In the genomic region with DNA sequence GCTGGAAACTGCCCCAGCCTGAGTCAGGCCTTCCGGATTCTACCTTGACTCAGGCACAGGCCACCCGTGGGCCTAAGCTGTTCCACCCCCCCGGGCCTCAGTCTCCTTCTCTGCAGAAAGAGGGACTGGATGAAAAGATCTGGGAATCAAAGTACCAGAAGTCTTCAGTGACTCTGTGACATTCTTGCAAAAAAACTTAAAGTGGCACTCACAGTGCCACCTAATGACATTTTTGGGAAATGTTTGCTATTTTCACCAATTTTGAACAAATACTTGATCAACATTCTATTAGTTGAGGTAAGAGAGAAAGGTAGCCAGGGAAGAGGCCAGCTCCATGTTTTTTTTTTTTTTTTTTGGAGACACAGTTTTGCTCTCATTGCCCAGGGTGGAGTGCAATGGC, we compare ENCODE assay signal across 9 cellular contexts. TPM values are rescaled to one million over a fixed set of nuclear protein-coding genes. Genes with fewer than 3 reads are reported as not detected.
A peak's percentile ranks its signal among the peaks of the same experiment; 100 is the strongest.
DNase-seq lines count a peak whose midpoint lies in the region; ATAC-seq and TF ChIP-seq lines count a peak whose summit lies in the region.
"Had no signal": no experiment of that assay in that cellular context is flagged by ENCODE, and none has a peak within 500 bp of the region (broad histone marks: within the 10 kb centered on the region; RNA-seq: fewer than 3 reads in every experiment).

No MANE protein-coding gene starts in this region.

- peaks cover 20% of the 10 kb centered on the region for H3K27me3 Mint-ChIP-seq in T-helper 17 cell
- H3K27me3 Mint-ChIP-seq: activated CD4-positive, alpha-beta memory T cell treated with anti-CD3 and anti-CD28 coated beads, Interleukin-2, amount 10 ng/mL, durations not matched to agents 7 days and 5 days had no signal

- WGBS in hepatocyte (ENCODE audit: low lambda C conversion rate, missing lambda C conversion rate), result 49% methylated on average over 3 of the region's 3 CpGs

- H4K20me1 ChIP-seq in hepatocyte (ENCODE audit: insufficient read depth, poor library complexity, severe bottlenecking), result no peaks in the 10 kb centered on the region

- peak overlapping the region; percentile 4 for H3K27ac Mint-ChIP-seq in T-helper 17 cell
- H3K27ac Mint-ChIP-seq: activated CD4-positive, alpha-beta memory T cell treated with anti-CD3 and anti-CD28 coated beads, Interleukin-2, amount 10 ng/mL, durations not matched to agents 7 days and 5 days had no signal

- peaks cover under 1% of the 10 kb centered on the region for H3K36me3 Mint-ChIP-seq in T-helper 17 cell (ENCODE audit: low read depth)

- H2AFZ ChIP-seq in hepatocyte, result no peak overlapping the region

- no peaks in the 10 kb centered on the region for H3K36me3 ChIP-seq in hepatocyte (replicated peaks; ENCODE audit: insufficient read depth, low read depth)

- H3K4me1 ChIP-seq in hepatocyte (ENCODE audit: insufficient read depth), result peaks cover 14% of the 10 kb centered on the region

- H3K9me2 ChIP-seq in hepatocyte (replicated peaks; ENCODE audit: insufficient read depth), result no peaks in the 10 kb centered on the region

- no peaks in the 10 kb centered on the region for H3K27me3 ChIP-seq in hepatocyte

- DNase-seq in ACHN (peak; percentile 19), T-helper 17 cell (no peak), hepatocyte (ENCODE audit: low spot score) (no peak), NCI-H510A (lab: John Stamatoyannopoulos, UW) (no peak), Right ventricle myocardium superior (no peak), NCI-H187 treated with DMSO at 0.1 percent for 48 hours (lab: John Stamatoyannopoulos, UW) (no peak), hippocampal formation (lab: John Stamatoyannopoulos, UW) (no peak)
- DNase-seq: activated CD4-positive, alpha-beta memory T cell treated with anti-CD3 and anti-CD28 coated beads, Interleukin-2, amount 10 ng/mL, durations not matched to agents 7 days and 5 days had no signal

- H3K27ac ChIP-seq in hepatocyte, result no peak overlapping the region

- TF ChIP-seq CTCF in GM12873 (IDR thresholded peaks at IDR 0.05; ENCODE audit: insufficient read depth, low read depth, low read length, missing control alignments) (peak; percentile 52), hepatocyte (IDR thresholded peaks at IDR 0.05; ENCODE audit: poor library complexity) (peak; percentile 50)

- intact Hi-C loops in Right ventricle myocardium superior (cut with DNase I), result no loop called here

- H3K4me1 Mint-ChIP-seq in T-helper 17 cell, result no peaks in the 10 kb centered on the region
- H3K4me1 Mint-ChIP-seq: activated CD4-positive, alpha-beta memory T cell treated with anti-CD3 and anti-CD28 coated beads, Interleukin-2, amount 10 ng/mL, durations not matched to agents 7 days and 5 days had no signal

- ATAC-seq in T-helper 17 cell (no peak), Right ventricle myocardium superior (ENCODE audit: poor library complexity) (no peak)

- H3K4me3 ChIP-seq in hepatocyte, result no peak overlapping the region

- H3K79me2 ChIP-seq in hepatocyte, result no peaks in the 10 kb centered on the region

- H3K4me2 ChIP-seq in hepatocyte, result no peak overlapping the region

- no peak overlapping the region for H3K4me3 Mint-ChIP-seq in T-helper 17 cell
- H3K4me3 Mint-ChIP-seq: activated CD4-positive, alpha-beta memory T cell treated with anti-CD3 and anti-CD28 coated beads, Interleukin-2, amount 10 ng/mL, durations not matched to agents 7 days and 5 days had no signal

- H3K9me3 ChIP-seq in T-helper 17 cell (ENCODE audit: control insufficient read depth, low read length, poor library complexity, severe bottlenecking) (no peaks in the 10 kb centered on the region), hepatocyte (ENCODE audit: low read depth) (no peaks in the 10 kb centered on the region)

- in situ Hi-C loops in ACHN (cut with HindIII; ENCODE audit: low pct_ligation_motif_present, low pct_unique_long_range_greater_than_20kb, low sequenced_read_pairs), result no loop called here

RNA-seq across cellular contexts. Expression of gene ACAA2, which starts 48.3 kb away (rescaled TPM):
- total RNA-seq in T-helper 17 cell (10 to 100 TPM; 19.8 to 21.4 TPM), hepatocyte (154 and 174 TPM in 2 replicates), Right ventricle myocardium superior (443 TPM)
- 165 and 189 TPM in 2 replicates for polyA plus RNA-seq in hepatocyte
